8 cellular contexts compared by ENCODE assay signal in the genomic region with DNA sequence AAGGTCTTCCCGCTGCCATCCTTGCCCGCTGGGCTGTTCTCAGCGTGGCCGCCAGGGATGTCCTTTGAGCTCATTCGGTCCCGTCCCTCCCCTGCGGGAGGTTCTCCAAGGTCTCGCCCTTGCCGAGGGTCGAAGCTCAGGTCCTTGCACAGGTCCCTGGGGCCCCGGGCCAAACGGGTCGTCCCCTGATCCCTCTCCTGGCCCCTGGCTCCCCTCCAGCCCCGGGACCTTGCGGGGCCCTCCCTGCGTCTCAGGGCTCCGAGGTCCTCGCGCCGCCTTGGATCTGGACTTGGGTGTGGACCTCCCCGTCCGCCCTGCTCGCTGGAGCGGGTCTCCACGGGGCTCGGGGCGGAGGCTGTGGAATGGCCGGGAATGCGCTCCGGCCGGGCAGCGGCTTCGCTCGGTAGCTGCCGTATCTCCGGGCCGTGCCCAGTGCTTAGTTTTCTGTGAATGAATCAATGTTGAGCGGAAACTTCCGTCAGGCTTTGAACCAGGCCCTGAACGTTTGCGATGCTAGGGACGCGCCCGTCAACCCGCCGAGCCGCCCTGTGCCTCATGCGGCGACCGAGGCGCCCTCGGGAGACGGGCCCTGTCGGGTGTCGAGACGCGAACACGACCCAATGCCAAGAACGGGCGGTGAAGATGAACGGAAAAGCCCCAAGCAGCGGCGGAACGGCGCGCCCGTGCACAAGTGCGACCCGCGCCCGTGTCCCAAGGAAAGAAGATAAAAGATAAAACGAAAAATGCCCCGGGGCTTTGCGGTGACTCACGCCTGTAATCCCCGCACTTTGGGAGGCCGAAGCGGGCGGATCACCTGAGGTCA.
DNase-seq lines count a peak whose midpoint lies in the region; ATAC-seq and TF ChIP-seq lines count a peak whose summit lies in the region.

No MANE protein-coding gene starts in this region.

- H3K4me3 Mint-ChIP-seq in T-helper 2 cell treated with Interferon-gamma antibody and Interleukin-4, amounts not matched to agents 5 μg/mL and 100 μg/mL, for 36 hours: no peak overlapping the region

- H3K4me1 ChIP-seq in iPS-15b (ENCODE audit: control insufficient read depth, insufficient read depth, low read length): no peaks in the 10 kb centered on the region

- ATAC-seq in GM21825 (IDR thresholded peaks at IDR 0.05; ENCODE audit: unreplicated experiment) (no peak), HG03469 (IDR thresholded peaks at IDR 0.05; ENCODE audit: unreplicated experiment) (no peak)

- H3K9me3 ChIP-seq in iPS-15b (ENCODE audit: control insufficient read depth, insufficient read depth, low read length): no peaks in the 10 kb centered on the region

- no peak for TF ChIP-seq CTCF in GM20000 (IDR thresholded peaks at IDR 0.05; ENCODE audit: extremely low read depth, missing control alignments)
- TF ChIP-seq CTCF in astrocyte of the cerebellum (IDR thresholded peaks at IDR 0.05; ENCODE audit: low read depth, low read length, missing control alignments): peak; percentile 41

- peaks cover 8% of the 10 kb centered on the region for H3K36me3 ChIP-seq in iPS-15b (ENCODE audit: control insufficient read depth, insufficient read depth, low read length)

- H3K4me3 ChIP-seq in astrocyte of the cerebellum (ENCODE audit: low read depth, low read length) (no peak overlapping the region), iPS-15b (ENCODE audit: low read depth, low read length) (no peak overlapping the region)

- in situ Hi-C loops in astrocyte of the cerebellum (cut with HindIII; ENCODE audit: low sequenced_read_pairs): no loop called here

- peak overlapping the region; percentile 65 for H3K9ac ChIP-seq in iPS-15b (ENCODE audit: low read depth, low read length)

- no peaks in the 10 kb centered on the region for H3K27me3 Mint-ChIP-seq in T-helper 2 cell treated with Interferon-gamma antibody and Interleukin-4, amounts not matched to agents 5 μg/mL and 100 μg/mL, for 36 hours (ENCODE audit: low read depth)

- H3K4me1 Mint-ChIP-seq in T-helper 2 cell treated with Interferon-gamma antibody and Interleukin-4, amounts not matched to agents 5 μg/mL and 100 μg/mL, for 36 hours (ENCODE audit: low read depth): peaks cover 14% of the 10 kb centered on the region

- peaks cover 1% of the 10 kb centered on the region for H3K9me3 Mint-ChIP-seq in T-helper 2 cell treated with Interferon-gamma antibody and Interleukin-4, amounts not matched to agents 5 μg/mL and 100 μg/mL, for 36 hours

- H3K27me3 ChIP-seq in iPS-15b (ENCODE audit: control insufficient read depth, insufficient read depth, low read length): peaks cover 5% of the 10 kb centered on the region

- peaks cover 9% of the 10 kb centered on the region for H3K36me3 Mint-ChIP-seq in T-helper 2 cell treated with Interferon-gamma antibody and Interleukin-4, amounts not matched to agents 5 μg/mL and 100 μg/mL, for 36 hours (ENCODE audit: low read depth)

- H3K27ac Mint-ChIP-seq in T-helper 2 cell treated with Interferon-gamma antibody and Interleukin-4, amounts not matched to agents 5 μg/mL and 100 μg/mL, for 36 hours: no peak overlapping the region

- peak; percentile 70 for DNase-seq in GM20000 (ENCODE audit: low spot score)
- peak; percentile 65 for DNase-seq in T-helper 2 cell treated with Interferon-gamma antibody and Interleukin-4, amounts not matched to agents 5 μg/mL and 100 μg/mL, for 36 hours (ENCODE audit: low spot score)
- DNase-seq in astrocyte of the cerebellum (ENCODE audit: low read depth): no peak
- peak; percentile 63 for DNase-seq in stimulated activated CD4-positive, alpha-beta T cell treated with anti-CD3 and anti-CD28 coated beads, Interleukin-12 subunit alpha, Interleukin-12 subunit beta, amount 100 ng/mL, for 4 hours
- DNase-seq in SW 1271 (lab: John Stamatoyannopoulos, UW): no peak

Comparison
In these comparisons a context has a peak if more than half of its experiments do, and no peak if none do; other contexts are left out.
1. DNase-seq: peak in GM20000 (single experiment), T-helper 2 cell treated with Interferon-gamma antibody and Interleukin-4, amounts not matched to agents 5 μg/mL and 100 μg/mL, for 36 hours (single experiment) and stimulated activated CD4-positive, alpha-beta T cell treated with anti-CD3 and anti-CD28 coated beads, Interleukin-12 subunit alpha, Interleukin-12 subunit beta, amount 100 ng/mL, for 4 hours (single experiment); none in astrocyte of the cerebellum (single experiment) and SW 1271 (0 of 2).